ENCODE assay signal across 8 cellular contexts in genomic region chr1:167599839-167600581, GRCh38. TPM values are rescaled to one million over a fixed set of nuclear protein-coding genes. Genes with fewer than 3 reads are reported as not detected.
DNase-seq lines count a peak whose midpoint lies in the region; ATAC-seq and TF ChIP-seq lines count a peak whose summit lies in the region.

No MANE protein-coding gene starts in this region.

- H3K9me3 ChIP-seq in CD8-positive, alpha-beta memory T cell (ENCODE audit: low read length) = no peaks in the 10 kb centered on the region
- H3K9me3 ChIP-seq in breast epithelium (no peaks in the 10 kb centered on the region), left lung (no peaks in the 10 kb centered on the region), testis (no peaks in the 10 kb centered on the region)

- no peak for TF ChIP-seq POLR2A in breast epithelium (IDR thresholded peaks at IDR 0.05)
- no peak for TF ChIP-seq POLR2A in testis (IDR thresholded peaks at IDR 0.05)

- no peaks in the 10 kb centered on the region for H3K27me3 ChIP-seq in CD8-positive, alpha-beta memory T cell (ENCODE audit: insufficient read depth, low read length, poor library complexity, severe bottlenecking)
- H3K27me3 ChIP-seq in breast epithelium (no peaks in the 10 kb centered on the region), left lung (no peaks in the 10 kb centered on the region), testis (no peaks in the 10 kb centered on the region)

- no peaks in the 10 kb centered on the region for H3K9me3 Mint-ChIP-seq in CD8-positive, alpha-beta memory T cell

- peaks cover 37 to 47% (median 45%) of the 10 kb centered on the region in 3 donors for H3K4me1 Mint-ChIP-seq in CD8-positive, alpha-beta memory T cell

- peak overlapping the region; percentile 2 for H3K4me3 ChIP-seq in CD8-positive, alpha-beta memory T cell (ENCODE audit: low read length)
- H3K4me3 ChIP-seq in breast epithelium (no peak overlapping the region), left lung (no peak overlapping the region), testis (no peak overlapping the region)

- POLR2A ChIA-PET in CD8-positive, alpha-beta memory T cell (lab: Charles Lee) = interaction anchor here (0.5 to 2.3 kb wide), 10 partner anchors 15 to 483 kb away, joined by 3 to 18 read pairs (median 6); no protein-coding TSS in a partner anchor

- 35 to 41% methylated on average over 6 of the region's 6 CpGs for WGBS in testis, 2 donors

- peaks cover 0 to 2% (median 0%) of the 10 kb centered on the region in 3 donors for H3K36me3 Mint-ChIP-seq in CD8-positive, alpha-beta memory T cell

- H3K27me3 Mint-ChIP-seq in CD8-positive, alpha-beta memory T cell = no peaks in the 10 kb centered on the region

- H3K27ac Mint-ChIP-seq in CD8-positive, alpha-beta memory T cell = peak overlapping the region in 5 of 8 donors; percentile 33 to 80 (median 61)

- intact Hi-C loops in breast epithelium (cut with DNase I; ENCODE audit: low total_unique reads) = loop anchor here (5.0 kb wide), 1 partner anchor 87 kb away; no protein-coding TSS in a partner anchor
- intact Hi-C loops in left lung (cut with DNase I) = loop anchor here (2.0 to 5.0 kb wide), 2 partner anchors 87 kb away; no protein-coding TSS in a partner anchor
- intact Hi-C loops in testis (cut with DNase I; ENCODE audit: low total_unique reads) = loop anchor here (10.0 kb wide), 1 partner anchor 85 kb away; no protein-coding TSS in a partner anchor

- ATAC-seq in GM19035 (IDR thresholded peaks at IDR 0.05; ENCODE audit: unreplicated experiment) (peak; percentile 72), HG03280 (IDR thresholded peaks at IDR 0.05; ENCODE audit: unreplicated experiment) (peak; percentile 83), left lung (peak; percentile 74)

- peaks cover 33% of the 10 kb centered on the region for H3K4me1 ChIP-seq in CD8-positive, alpha-beta memory T cell (ENCODE audit: insufficient read depth, low read length)
- H3K4me1 ChIP-seq in breast epithelium (peaks cover 7 to 9% of the 10 kb centered on the region in 2 donors), left lung (peaks cover 20 to 42% of the 10 kb centered on the region in 2 donors), testis (peaks cover 5% of the 10 kb centered on the region)

- TF ChIP-seq CTCF in breast epithelium (IDR thresholded peaks at IDR 0.05) (peak in 2 of 3 donors; percentile 41 to 53), left lung (IDR thresholded peaks at IDR 0.05) (peak; percentile 45 to 51), testis (IDR thresholded peaks at IDR 0.05) (peak in 2 of 3 experiments; percentile 39 to 46)

- H3K4me3 Mint-ChIP-seq in CD8-positive, alpha-beta memory T cell = peak overlapping the region in 6 of 7 donors; percentile 28 to 68 (median 47)

- DNase-seq in CD8-positive, alpha-beta memory T cell = peak; percentile 8 to 63 (median 55)
- DNase-seq in RPMI7951 (ENCODE audit: low read depth) (peak; percentile 50), breast epithelium (ENCODE audit: low spot score in 2 of 2) (peak in 1 of 2 donors; percentile 73), left lung (peak in 1 of 2 donors; percentile 42), testis (peak; percentile 46), cortex of kidney (lab: John Stamatoyannopoulos, UW) (no peak)

- CTCF ChIA-PET in CD8-positive, alpha-beta memory T cell (lab: Charles Lee) = interaction anchor here (0.6 to 6.2 kb wide), 33 partner anchors 9 to 481 kb away, joined by 3 to 132 read pairs (median 5); no protein-coding TSS in a partner anchor

- H3K27ac ChIP-seq in CD8-positive, alpha-beta memory T cell (ENCODE audit: low read depth, low read length) = no peak overlapping the region
- no peak overlapping the region for H3K27ac ChIP-seq in breast epithelium
- peak overlapping the region in 1 of 2 donors; percentile 79 for H3K27ac ChIP-seq in left lung
- no peak overlapping the region for H3K27ac ChIP-seq in testis

- no peaks in the 10 kb centered on the region for H3K36me3 ChIP-seq in CD8-positive, alpha-beta memory T cell (ENCODE audit: insufficient read depth, low read length)
- H3K36me3 ChIP-seq in breast epithelium (no peaks in the 10 kb centered on the region), left lung (no peaks in the 10 kb centered on the region), testis (ENCODE audit: low read depth, missing control alignments) (no peaks in the 10 kb centered on the region)

RNA-seq across cellular contexts. Expression of gene RCSD1, which starts 30.0 kb away (rescaled TPM):
- 10 to 100 TPM; 45.9 to 47.9 TPM for total RNA-seq in CD8-positive, alpha-beta memory T cell
- polyA plus RNA-seq in CD8-positive, alpha-beta memory T cell = 171 TPM
- 0.12 and 0.59 TPM in 2 replicates for total RNA-seq in RPMI7951 (2014; rRNA removed; shearing (Covaris generic))
- total RNA-seq in breast epithelium (10 to 100 TPM; 11.5 to 29.0 (median 12.0) TPM), left lung (10 to 100 TPM; 12.2 to 21.5 TPM), testis (10 to 100 TPM; 13.8 to 24.7 TPM)
- polyA plus RNA-seq in testis (ENCODE audit: insufficient read depth, low read depth, low replicate concordance) = 14.1 TPM

RNA-seq across cellular contexts. Expression of gene CREG1, which starts 46.4 kb away (rescaled TPM):
- 10 to 100 TPM; 14.6 to 15.3 TPM for total RNA-seq in CD8-positive, alpha-beta memory T cell
- polyA plus RNA-seq in CD8-positive, alpha-beta memory T cell = 19.5 TPM
- total RNA-seq in RPMI7951 (2014; rRNA removed; shearing (Covaris generic)) = 56.9 and 63.8 TPM in 2 replicates
- 100 to 1,000 TPM; 156 to 444 (median 190) TPM for total RNA-seq in breast epithelium
- 100 to 1,000 TPM; 132 to 157 TPM for total RNA-seq in left lung
- total RNA-seq in testis = 100 to 1,000 TPM; 181 to 215 TPM
- 82.4 TPM for polyA plus RNA-seq in testis (ENCODE audit: insufficient read depth, low read depth, low replicate concordance)
